In the genomic region with DNA sequence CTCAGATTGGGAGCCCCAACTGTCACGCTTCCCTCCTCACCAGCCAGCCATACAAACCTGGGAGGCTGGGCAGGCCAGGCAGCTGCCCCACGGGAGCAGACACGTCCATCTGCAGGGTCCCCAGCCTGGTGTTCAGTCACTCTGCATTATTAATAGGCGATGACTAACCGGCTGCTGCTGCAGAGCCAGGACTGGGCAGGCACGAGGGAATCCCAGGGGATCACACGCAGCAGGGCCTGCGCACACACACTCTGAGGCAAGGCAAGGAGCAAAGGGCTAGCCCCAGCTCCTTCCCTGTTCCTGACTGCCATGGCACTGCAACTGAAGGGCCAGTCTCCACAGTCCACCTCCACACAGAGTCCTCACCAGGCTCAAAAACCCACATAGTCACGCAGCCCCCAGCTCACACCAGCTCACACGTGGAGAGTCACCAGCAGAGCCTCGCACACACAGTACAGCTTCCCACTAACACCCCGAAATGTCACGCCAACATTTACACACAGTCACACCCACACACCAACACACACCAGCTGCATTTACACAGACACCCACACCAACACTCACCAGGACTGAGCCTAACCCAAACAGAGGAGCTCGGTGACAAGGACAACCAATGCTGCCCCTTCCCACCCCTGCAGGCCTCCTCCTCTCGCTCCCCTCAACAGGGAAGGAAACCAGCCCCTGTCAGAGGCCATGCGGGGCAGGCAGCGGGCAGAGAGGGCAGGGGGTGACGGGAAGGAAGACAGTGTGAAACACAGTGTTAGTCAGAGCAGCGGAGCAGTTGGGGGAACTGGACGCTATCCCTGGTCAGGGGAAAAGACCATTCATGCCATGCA, we compare ENCODE assay signal across 8 cellular contexts. TPM values are rescaled to one million over a fixed set of nuclear protein-coding genes. Genes with fewer than 3 reads are reported as not detected.
DNase-seq lines count a peak whose midpoint lies in the region; ATAC-seq and TF ChIP-seq lines count a peak whose summit lies in the region.

No MANE protein-coding gene starts in this region.

- ATAC-seq in HG03039 (IDR thresholded peaks at IDR 0.05; ENCODE audit: unreplicated experiment) (no peak), GM19452 (IDR thresholded peaks at IDR 0.05; ENCODE audit: unreplicated experiment) (no peak)

- H3K27me3 ChIP-seq in CD4-positive, alpha-beta memory T cell (ENCODE audit: insufficient read depth, low read length): peaks cover 14% of the 10 kb centered on the region

- POLR2A ChIA-PET in CD4-positive, alpha-beta memory T cell (lab: Charles Lee; ENCODE audit: partially characterized antibody): no interaction called here

- TF ChIP-seq CTCF in choroid plexus epithelial cell (conservative IDR thresholded peaks at IDR 0.05; ENCODE audit: low read depth, low read length): no peak

- DNase-seq in C1 segment of cervical spinal cord (lab: John Stamatoyannopoulos, UW) (peak in 11 of 14 donors; percentile 26 to 88 (median 41)), NCI-H1436 (lab: John Stamatoyannopoulos, UW) (peak; percentile 52), choroid plexus epithelial cell (ENCODE audit: low read depth) (peak; percentile 88), myocyte (ENCODE audit: low read depth) (peak; percentile 98)
- no peak for DNase-seq in CD4-positive, alpha-beta memory T cell
- DNase-seq in stimulated activated CD4-positive, alpha-beta T cell treated with anti-CD3 and anti-CD28 coated beads, Interleukin-12 subunit alpha, Interleukin-12 subunit beta, amount 100 ng/mL, for 4 hours: no peak

- H3K27ac ChIP-seq in CD4-positive, alpha-beta memory T cell (ENCODE audit: low read depth, low read length): no peak overlapping the region

- no peaks in the 10 kb centered on the region for H3K36me3 Mint-ChIP-seq in CD4-positive, alpha-beta memory T cell

- CTCF ChIA-PET in CD4-positive, alpha-beta memory T cell (lab: Charles Lee; ENCODE audit: partially characterized antibody): interaction anchor here (1.2 to 2.5 kb wide), 3 partner anchors 14 to 29 kb away, joined by 3 to 9 read pairs (median 7); no protein-coding TSS in a partner anchor

- H3K27me3 Mint-ChIP-seq in CD4-positive, alpha-beta memory T cell: peaks cover 26 to 29% of the 10 kb centered on the region in 2 donors

- no peaks in the 10 kb centered on the region for H3K9me3 Mint-ChIP-seq in CD4-positive, alpha-beta memory T cell

- no peaks in the 10 kb centered on the region for H3K4me1 Mint-ChIP-seq in CD4-positive, alpha-beta memory T cell

- H3K4me3 ChIP-seq in choroid plexus epithelial cell (ENCODE audit: low read depth, low read length): no peak overlapping the region
- H3K4me3 ChIP-seq in CD4-positive, alpha-beta memory T cell (ENCODE audit: low read length in 2 of 2): no peak overlapping the region

- no peaks in the 10 kb centered on the region for H3K9me3 ChIP-seq in CD4-positive, alpha-beta memory T cell (ENCODE audit: control insufficient read depth in 1 of 2, low read length in 2 of 2)

- intact Hi-C loops in CD4-positive, alpha-beta memory T cell (cut with micrococcal nuclease): no loop called here

- no peaks in the 10 kb centered on the region for H3K36me3 ChIP-seq in CD4-positive, alpha-beta memory T cell (ENCODE audit: insufficient read depth, low read length)

- no peaks in the 10 kb centered on the region for H3K4me1 ChIP-seq in CD4-positive, alpha-beta memory T cell (ENCODE audit: insufficient read depth, low read length)

- H3K27ac Mint-ChIP-seq in CD4-positive, alpha-beta memory T cell: no peak overlapping the region

- H3K4me3 Mint-ChIP-seq in CD4-positive, alpha-beta memory T cell: no peak overlapping the region

RNA-seq across cellular contexts. Expression of a gene that starts 47.4 kb away (rescaled TPM):
- total RNA-seq in myocyte: 16.3 and 40.8 TPM in 2 replicates
- 17.0 TPM for polyA plus RNA-seq in myocyte (2012)
- under 1 TPM in 1 of 2 experiments, not detected in 1; 0.30 TPM for total RNA-seq in CD4-positive, alpha-beta memory T cell
- not detected for polyA plus RNA-seq in CD4-positive, alpha-beta memory T cell

Comparison
In these comparisons a context has a peak if more than half of its experiments do, and no peak if none do; other contexts are left out.
1. DNase-seq: peak in C1 segment of cervical spinal cord (11 of 14), NCI-H1436 (single experiment), choroid plexus epithelial cell (single experiment) and myocyte (single experiment); none in CD4-positive, alpha-beta memory T cell (0 of 5) and stimulated activated CD4-positive, alpha-beta T cell treated with anti-CD3 and anti-CD28 coated beads, Interleukin-12 subunit alpha, Interleukin-12 subunit beta, amount 100 ng/mL, for 4 hours (single experiment).
2. RNA of a gene that starts 47.4 kb away (total RNA-seq): 16.3 to 40.8 TPM in myocyte; 0.30 TPM in CD4-positive, alpha-beta memory T cell; every median in the first group is over 10 times any median in the second.